In genomic region chr5:68353624-68354023, GRCh38 we compare ENCODE assay signal across 17 cellular contexts.
"Had no signal": no experiment of that assay in that cellular context is flagged by ENCODE, and none has a peak within 500 bp of the region (broad histone marks: within the 10 kb centered on the region; RNA-seq: fewer than 3 reads in every experiment).

No MANE protein-coding gene starts in this region.

- H3K36me3 ChIP-seq: neutrophil, tibial artery, vagina had no signal

- H3K4me1 ChIP-seq: tibial artery, vagina had no signal

- DNase-seq: activated B cell treated with CpG ODN at 0.5 μM for 24 hours; activated CD4-positive, alpha-beta T cell treated with anti-CD3 and anti-CD28 coated beads, Interleukin-2, amount 10 ng/mL, durations not matched to agents 7 days and 5 days; activated effector memory CD4-positive, alpha-beta T cell treated with Interleukin-2 at 50 U/mL for 16 hours; activated T-cell treated with anti-CD3 and anti-CD28 coated beads, Interleukin-2, amount 50 U/mL, for 24 hours; amniotic stem cell; cerebellar nuclear complex; dermis blood vessel endothelial cell; foreskin fibroblast; posterior cingulate gyrus; right cardiac atrium; tibial artery had no signal

- H3K9me3 Mint-ChIP-seq: activated B cell treated with CpG ODN at 0.5 μM for 24 hours; activated CD4-positive, alpha-beta T cell treated with anti-CD3 and anti-CD28 coated beads, Interleukin-2, amount 10 ng/mL, durations not matched to agents 7 days and 5 days; activated naive CD4-positive, alpha-beta T cell treated with anti-CD3 and anti-CD28 coated beads, Interleukin-2, amount 50 U/mL, for 24 hours; activated T-cell treated with anti-CD3 and anti-CD28 coated beads, Interleukin-2, amount 50 U/mL, for 24 hours; stimulated activated effector memory CD8-positive, alpha-beta T cell treated with anti-CD3 and anti-CD28 coated beads, Interleukin-12 subunit alpha, Interleukin-12 subunit beta, amount 100 ng/mL, for 72 hours; T-helper 1 cell treated with Interleukin-12 subunit alpha and Interleukin-12 subunit beta and Interleukin-4 antibody, amounts not matched to agents 30 μg/mL and 1 μg/mL, for 36 hours had no signal

- H3K27ac Mint-ChIP-seq: activated B cell treated with CpG ODN at 0.5 μM for 24 hours; activated CD4-positive, alpha-beta T cell treated with anti-CD3 and anti-CD28 coated beads, Interleukin-2, amount 10 ng/mL, durations not matched to agents 7 days and 5 days; activated naive CD4-positive, alpha-beta T cell treated with anti-CD3 and anti-CD28 coated beads, Interleukin-2, amount 50 U/mL, for 24 hours; activated T-cell treated with anti-CD3 and anti-CD28 coated beads, Interleukin-2, amount 50 U/mL, for 24 hours; brain; stimulated activated effector memory CD8-positive, alpha-beta T cell treated with anti-CD3 and anti-CD28 coated beads, Interleukin-12 subunit alpha, Interleukin-12 subunit beta, amount 100 ng/mL, for 72 hours; T-helper 1 cell treated with Interleukin-12 subunit alpha and Interleukin-12 subunit beta and Interleukin-4 antibody, amounts not matched to agents 30 μg/mL and 1 μg/mL, for 36 hours had no signal

- H3K36me3 Mint-ChIP-seq: activated naive CD4-positive, alpha-beta T cell treated with anti-CD3 and anti-CD28 coated beads, Interleukin-2, amount 50 U/mL, for 24 hours; brain; stimulated activated effector memory CD8-positive, alpha-beta T cell treated with anti-CD3 and anti-CD28 coated beads, Interleukin-12 subunit alpha, Interleukin-12 subunit beta, amount 100 ng/mL, for 72 hours had no signal

- H3K4me1 Mint-ChIP-seq: activated B cell treated with CpG ODN at 0.5 μM for 24 hours; activated naive CD4-positive, alpha-beta T cell treated with anti-CD3 and anti-CD28 coated beads, Interleukin-2, amount 50 U/mL, for 24 hours had no signal

- H3K4me3 ChIP-seq: tibial artery, vagina had no signal

- H3K27ac ChIP-seq: neutrophil, tibial artery, vagina had no signal

- H3K4me3 Mint-ChIP-seq: activated B cell treated with CpG ODN at 0.5 μM for 24 hours; activated CD4-positive, alpha-beta T cell treated with anti-CD3 and anti-CD28 coated beads, Interleukin-2, amount 10 ng/mL, durations not matched to agents 7 days and 5 days; activated naive CD4-positive, alpha-beta T cell treated with anti-CD3 and anti-CD28 coated beads, Interleukin-2, amount 50 U/mL, for 24 hours; activated T-cell treated with anti-CD3 and anti-CD28 coated beads, Interleukin-2, amount 50 U/mL, for 24 hours; brain; stimulated activated effector memory CD8-positive, alpha-beta T cell treated with anti-CD3 and anti-CD28 coated beads, Interleukin-12 subunit alpha, Interleukin-12 subunit beta, amount 100 ng/mL, for 72 hours; T-helper 1 cell treated with Interleukin-12 subunit alpha and Interleukin-12 subunit beta and Interleukin-4 antibody, amounts not matched to agents 30 μg/mL and 1 μg/mL, for 36 hours had no signal

- ATAC-seq: right cardiac atrium; stimulated activated effector memory CD8-positive, alpha-beta T cell treated with anti-CD3 and anti-CD28 coated beads, Interleukin-12 subunit alpha, Interleukin-12 subunit beta, amount 100 ng/mL, for 72 hours had no signal

- H3K9me3 ChIP-seq: neutrophil, tibial artery, vagina had no signal

- H3K27me3 ChIP-seq: neutrophil, tibial artery, vagina had no signal

- H3K27me3 Mint-ChIP-seq: activated CD4-positive, alpha-beta T cell treated with anti-CD3 and anti-CD28 coated beads, Interleukin-2, amount 10 ng/mL, durations not matched to agents 7 days and 5 days; activated naive CD4-positive, alpha-beta T cell treated with anti-CD3 and anti-CD28 coated beads, Interleukin-2, amount 50 U/mL, for 24 hours; activated T-cell treated with anti-CD3 and anti-CD28 coated beads, Interleukin-2, amount 50 U/mL, for 24 hours; brain had no signal
